13 cellular contexts compared by ENCODE assay signal in genomic region chr10:660413-660979, GRCh38. TPM values are rescaled to one million over a fixed set of nuclear protein-coding genes. Genes with fewer than 3 reads are reported as not detected.
DNase-seq lines count a peak whose midpoint lies in the region; TF ChIP-seq lines count a peak whose summit lies in the region.
"Had no signal": no experiment of that assay in that cellular context is flagged by ENCODE, and none has a peak within 500 bp of the region (broad histone marks: within the 10 kb centered on the region; RNA-seq: fewer than 3 reads in every experiment).

No MANE protein-coding gene starts in this region.

- no peaks in the 10 kb centered on the region for H3F3A ChIP-seq in smooth muscle cell (ENCODE audit: low read depth)

- H3K4me3 ChIP-seq in KMS-11 (IDR thresholded peaks at IDR 0.05; ENCODE audit: insufficient read depth, low read depth, low read length) (no peak overlapping the region), smooth muscle cell (no peak overlapping the region)

- H3K9me3 ChIP-seq in smooth muscle cell (replicated peaks; ENCODE audit: low read depth), result no peaks in the 10 kb centered on the region

- H3K36me3 ChIP-seq in KMS-11 (ENCODE audit: insufficient read depth) (no peaks in the 10 kb centered on the region), smooth muscle cell (ENCODE audit: low read depth) (no peaks in the 10 kb centered on the region)

- H3K79me2 ChIP-seq in KMS-11 (ENCODE audit: insufficient read depth, low read depth), result peaks cover 84% of the 10 kb centered on the region
- H3K79me2 ChIP-seq in smooth muscle cell (ENCODE audit: low read depth), result peaks cover 78% of the 10 kb centered on the region

- no peak for TF ChIP-seq POLR2A in erythroblast (IDR thresholded peaks at IDR 0.05; ENCODE audit: low read length)

- H3K4me2 ChIP-seq in KMS-11 (peak overlapping the region; percentile 80), smooth muscle cell (peak overlapping the region; percentile 83)

- H2AFZ ChIP-seq in KMS-11 (ENCODE audit: low read depth) (no peak overlapping the region), smooth muscle cell (ENCODE audit: low read depth) (no peak overlapping the region)

- H3K9ac ChIP-seq in KMS-11 (peak overlapping the region; percentile 17; the same call in 1 of the 2 replicates), smooth muscle cell (ENCODE audit: low read depth) (peak overlapping the region; percentile 87)

- WGBS in smooth muscle cell (ENCODE audit: low lambda C conversion rate), result 87% methylated on average over 7 of the region's 7 CpGs

- peak overlapping the region; percentile 66 for H3K27ac ChIP-seq in KMS-11
- H3K27ac ChIP-seq in caudate nucleus (ENCODE audit: low read depth, low read length), result peak overlapping the region; percentile 86
- peak overlapping the region; percentile 77 for H3K27ac ChIP-seq in layer of hippocampus (ENCODE audit: low read depth, low read length)
- peak overlapping the region; percentile 96 for H3K27ac ChIP-seq in smooth muscle cell (ENCODE audit: low read depth)

- H3K4me1 ChIP-seq in KMS-11 (ENCODE audit: low read depth, poor library complexity, severe bottlenecking) (peaks cover 52% of the 10 kb centered on the region), smooth muscle cell (ENCODE audit: low read depth) (peaks cover 10% of the 10 kb centered on the region)

- H4K20me1 ChIP-seq in KMS-11 (ENCODE audit: insufficient read depth) (peaks cover 36% of the 10 kb centered on the region), smooth muscle cell (ENCODE audit: low read depth) (peaks cover 85% of the 10 kb centered on the region)

- TF ChIP-seq CTCF in KMS-11 (conservative IDR thresholded peaks at IDR 0.05; ENCODE audit: low read depth, low read length), result no peak
- TF ChIP-seq CTCF in smooth muscle cell (IDR thresholded peaks at IDR 0.05; ENCODE audit: borderline replicate concordance, insufficient read depth, poor library complexity, severe bottlenecking), result no peak

- no peaks in the 10 kb centered on the region; the same call in 1 of the 2 replicates for H3K27me3 ChIP-seq in KMS-11 (ENCODE audit: insufficient read depth, low read depth)
- H3K27me3 ChIP-seq in layer of hippocampus (ENCODE audit: control insufficient read depth, insufficient read depth, low read length), result no peaks in the 10 kb centered on the region
- H3K27me3 ChIP-seq in smooth muscle cell (ENCODE audit: low read depth), result no peaks in the 10 kb centered on the region

- DNase-seq in caudate nucleus (lab: John Stamatoyannopoulos, UW), result peak in 1 of 61 donors; percentile 29
- DNase-seq in smooth muscle cell (lab: John Stamatoyannopoulos, UW; ENCODE audit: unreplicated experiment), result no peak
- DNase-seq in erythroblast (lab: John Stamatoyannopoulos, UW), result no peak
- no peak for DNase-seq in activated CD8-positive, alpha-beta memory T cell treated with anti-CD3 and anti-CD28 coated beads, Interleukin-2, amount 50 U/mL, for 48 hours
- DNase-seq in 8988T, result no peak
- no peak for DNase-seq in inferior parietal cortex (ENCODE audit: extremely low spot score)
- DNase-seq: activated CD4-positive, alpha-beta T cell treated with anti-CD3 and anti-CD28 coated beads for 48 hours; activated naive CD4-positive, alpha-beta T cell treated with anti-CD3 and anti-CD28 coated beads for 36 hours; CD8-positive, alpha-beta T cell; NCI-H526 treated with DMSO at 0.1 percent for 48 hours; stimulated activated CD4-positive, alpha-beta T cell treated with anti-CD3 and anti-CD28 coated beads, Interleukin-2, amount 100 ng/mL, for 24 hours had no signal

RNA-seq across cellular contexts. Expression of gene DIP2C, which starts 29.0 kb away (rescaled TPM):
- total RNA-seq in smooth muscle cell, result 14.1 and 15.3 TPM in 2 replicates
- 14.5 and 14.9 TPM in 2 replicates for polyA plus RNA-seq in smooth muscle cell
